ENCODE assay signal across 1 cellular context in the genomic region with DNA sequence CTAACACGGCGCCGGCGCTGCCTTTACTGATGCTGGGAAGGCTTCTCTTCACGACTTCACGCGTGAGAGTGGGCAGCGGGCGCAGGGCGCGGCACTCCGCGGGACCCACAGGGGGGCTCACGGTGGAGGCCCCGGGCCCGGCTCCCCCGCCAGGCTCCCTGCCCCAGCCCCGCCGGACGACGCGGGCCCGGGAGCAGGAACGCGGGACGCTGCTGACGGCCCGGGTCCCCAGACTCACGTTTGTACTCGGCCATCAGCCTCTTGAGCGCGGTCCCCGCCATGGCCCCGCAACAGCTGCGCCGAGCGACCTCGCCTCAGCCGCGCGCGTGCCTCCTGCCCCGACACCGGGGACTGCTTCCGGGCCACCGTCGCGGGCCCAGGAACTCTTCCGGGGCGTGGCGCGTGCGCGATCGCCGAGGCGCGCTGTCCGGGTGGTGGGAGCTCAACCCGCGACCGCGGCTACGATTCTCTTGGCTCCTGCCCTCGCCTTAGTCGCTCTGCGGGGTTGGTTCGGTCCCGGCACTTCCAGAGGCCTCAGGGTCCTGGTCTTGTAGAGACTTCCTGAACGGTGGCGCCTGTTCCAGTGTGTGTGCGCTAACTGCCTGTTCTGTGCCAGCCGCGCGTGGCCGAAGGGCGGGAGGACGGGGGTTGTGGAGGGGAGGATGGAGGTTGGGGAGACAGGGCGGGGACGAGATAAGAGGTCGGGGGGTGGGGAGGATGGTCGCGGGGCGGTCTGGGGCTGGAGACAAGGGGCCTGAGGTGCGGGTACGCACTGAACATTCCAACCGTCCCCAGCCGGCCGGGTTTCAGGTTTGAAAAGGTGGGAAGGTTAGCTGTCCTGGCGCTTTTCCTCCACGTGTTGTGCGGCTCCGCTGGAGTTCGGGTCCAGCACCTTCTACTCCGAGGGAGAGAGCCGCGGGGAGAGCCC.
A peak's percentile ranks its signal among the peaks of the same experiment; 100 is the strongest.
TF ChIP-seq lines count a peak whose summit lies in the region.

A gene with protein sequence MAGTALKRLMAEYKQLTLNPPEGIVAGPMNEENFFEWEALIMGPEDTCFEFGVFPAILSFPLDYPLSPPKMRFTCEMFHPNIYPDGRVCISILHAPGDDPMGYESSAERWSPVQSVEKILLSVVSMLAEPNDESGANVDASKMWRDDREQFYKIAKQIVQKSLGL (minus strand): TSS at position 353 of the 928 bp plus-strand sequence. CDS start 72 bp downstream, at position 281.

TF ChIP-seq in K562, 482 proteins besides CTCF, POLR2A, EP300 and RAD21 (continued from another document and continues in another):
- TF ChIP-seq, protein P1, sequence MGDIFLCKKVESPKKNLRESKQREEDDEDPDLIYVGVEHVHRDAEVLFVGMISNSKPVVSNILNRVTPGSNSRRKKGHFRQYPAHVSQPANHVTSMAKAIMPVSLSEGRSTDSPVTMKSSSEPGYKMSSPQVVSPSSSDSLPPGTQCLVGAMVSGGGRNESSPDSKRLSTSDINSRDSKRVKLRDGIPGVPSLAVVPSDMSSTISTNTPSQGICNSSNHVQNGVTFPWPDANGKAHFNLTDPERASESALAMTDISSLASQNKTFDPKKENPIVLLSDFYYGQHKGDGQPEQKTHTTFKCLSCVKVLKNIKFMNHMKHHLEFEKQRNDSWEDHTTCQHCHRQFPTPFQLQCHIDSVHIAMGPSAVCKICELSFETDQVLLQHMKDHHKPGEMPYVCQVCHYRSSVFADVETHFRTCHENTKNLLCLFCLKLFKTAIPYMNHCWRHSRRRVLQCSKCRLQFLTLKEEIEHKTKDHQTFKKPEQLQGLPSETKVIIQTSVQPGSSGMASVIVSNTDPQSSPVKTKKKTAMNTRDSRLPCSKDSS (IDR thresholded peaks at IDR 0.05; ENCODE audit: low read depth, partially characterized antibody), result no peak
- TF ChIP-seq FOXJ3 (CRISPR knock-in tag; IDR thresholded peaks at IDR 0.05), result no peak
- peak; percentile 35; the same call in 1 of the 2 replicates for TF ChIP-seq CEBPG (CRISPR knock-in tag; IDR thresholded peaks at IDR 0.05)
- TF ChIP-seq CEBPG (tag; conservative IDR thresholded peaks at IDR 0.05 in 1 of 2, IDR thresholded peaks at IDR 0.05 in 1 of 2), result no peak
- peak; percentile 82 for TF ChIP-seq POLR2AphosphoS5 (IDR thresholded peaks at IDR 0.05; ENCODE audit: control insufficient read depth, insufficient read depth, low read depth, low read length)
- TF ChIP-seq SAFB (IDR thresholded peaks at IDR 0.05; ENCODE audit: borderline replicate concordance, low read depth, low read length), result peak; percentile 59; the same call in 1 of the 2 replicates
- no peak for TF ChIP-seq NCOA2 (IDR thresholded peaks at IDR 0.05; ENCODE audit: partially characterized antibody in 2 of 2)
- peak; percentile 32; the same call in 1 of the 2 replicates for TF ChIP-seq RNF2 (IDR thresholded peaks at IDR 0.05)
- no peak for TF ChIP-seq CGGBP1 (CRISPR knock-in tag; IDR thresholded peaks at IDR 0.05)
- TF ChIP-seq U2AF2 (optimal IDR thresholded peaks at IDR 0.05; ENCODE audit: low read depth, low read length), result no peak
- TF ChIP-seq FOXK2 (conservative IDR thresholded peaks at IDR 0.05 in 1 of 2, IDR thresholded peaks at IDR 0.05 in 1 of 2; ENCODE audit: low read depth in 2 of 2), result peak in 1 of 2 experiments; percentile 28; a peak in 1 of 4 replicates
- TF ChIP-seq HNRNPUL1 (IDR thresholded peaks at IDR 0.05; ENCODE audit: low read length), result no peak
- no peak for TF ChIP-seq SETDB1 (IDR thresholded peaks at IDR 0.05; ENCODE audit: low read length)
- peak; percentile 89 for TF ChIP-seq ZBTB9 (CRISPR knock-in tag; IDR thresholded peaks at IDR 0.05)
- no peak for TF ChIP-seq E4F1 (CRISPR knock-in tag; IDR thresholded peaks at IDR 0.05; ENCODE audit: borderline replicate concordance)
- TF ChIP-seq RBM17 (IDR thresholded peaks at IDR 0.05; ENCODE audit: borderline replicate concordance, low read depth, low read length), result no peak
- no peak for TF ChIP-seq ZNF561 (CRISPR knock-in tag; conservative IDR thresholded peaks at IDR 0.05)
- no peak for TF ChIP-seq MECOM (CRISPR knock-in tag; IDR thresholded peaks at IDR 0.05)
- no peak for TF ChIP-seq KLF16 (IDR thresholded peaks at IDR 0.05)
- no peak for TF ChIP-seq FOXK1 (CRISPR knock-in tag; IDR thresholded peaks at IDR 0.05; ENCODE audit: borderline replicate concordance)
- TF ChIP-seq FOSL1 (tag; conservative IDR thresholded peaks at IDR 0.05), result peak; percentile 35; the same call in 1 of the 2 replicates
- no peak for TF ChIP-seq ARNT (IDR thresholded peaks at IDR 0.05)
- no peak for TF ChIP-seq ZNF212 (CRISPR knock-in tag; IDR thresholded peaks at IDR 0.05)
- no peak for TF ChIP-seq JUND (IDR thresholded peaks at IDR 0.05; ENCODE audit: borderline replicate concordance, low read depth, low read length)
- TF ChIP-seq JUND (tag; IDR thresholded peaks at IDR 0.05; ENCODE audit: borderline replicate concordance, low read depth, low read length), result no peak; the same call in 2 of the 3 replicates
- TF ChIP-seq PPARD (CRISPR knock-in tag; IDR thresholded peaks at IDR 0.05), result no peak
- TF ChIP-seq STAG1 (CRISPR knock-in tag; IDR thresholded peaks at IDR 0.05; ENCODE audit: borderline replicate concordance), result no peak; the same call in 1 of the 2 replicates
- TF ChIP-seq GTF2F1 (IDR thresholded peaks at IDR 0.05; ENCODE audit: low read depth, low read length), result peak; percentile 57; the same call in 1 of the 2 replicates
- peak; percentile 92 for TF ChIP-seq FOXP1 (CRISPR knock-in tag; IDR thresholded peaks at IDR 0.05)
- no peak for TF ChIP-seq ZFP1 (CRISPR knock-in tag; IDR thresholded peaks at IDR 0.05)
- TF ChIP-seq NFYB (IDR thresholded peaks at IDR 0.05; ENCODE audit: extremely low read depth, insufficient read length), result no peak
- no peak for TF ChIP-seq HNRNPLL (IDR thresholded peaks at IDR 0.05; ENCODE audit: low read depth, low read length, poor library complexity, severe bottlenecking)
- peak; percentile 96 to 99 for TF ChIP-seq E2F6 (IDR thresholded peaks at IDR 0.05; ENCODE audit: borderline replicate concordance in 1 of 2, extremely low read depth in 1 of 2, insufficient read depth in 1 of 2, insufficient read length in 1 of 2, low read depth in 1 of 2, low read length in 1 of 2, poor library complexity in 1 of 2, severe bottlenecking in 1 of 2)
- TF ChIP-seq, protein P2, sequence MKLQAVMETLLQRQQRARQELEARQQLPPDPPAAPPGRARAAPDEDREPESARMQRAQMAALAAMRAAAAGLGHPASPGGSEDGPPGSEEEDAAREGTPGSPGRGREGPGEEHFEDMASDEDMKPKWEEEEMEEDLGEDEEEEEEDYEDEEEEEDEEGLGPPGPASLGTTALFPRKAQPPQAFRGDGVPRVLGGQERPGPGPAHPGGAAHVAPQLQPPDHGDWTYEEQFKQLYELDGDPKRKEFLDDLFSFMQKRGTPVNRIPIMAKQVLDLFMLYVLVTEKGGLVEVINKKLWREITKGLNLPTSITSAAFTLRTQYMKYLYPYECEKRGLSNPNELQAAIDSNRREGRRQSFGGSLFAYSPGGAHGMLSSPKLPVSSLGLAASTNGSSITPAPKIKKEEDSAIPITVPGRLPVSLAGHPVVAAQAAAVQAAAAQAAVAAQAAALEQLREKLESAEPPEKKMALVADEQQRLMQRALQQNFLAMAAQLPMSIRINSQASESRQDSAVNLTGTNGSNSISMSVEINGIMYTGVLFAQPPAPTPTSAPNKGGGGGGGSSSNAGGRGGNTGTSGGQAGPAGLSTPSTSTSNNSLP (IDR thresholded peaks at IDR 0.05; ENCODE audit: borderline replicate concordance, low read depth, low read length), result no peak
- no peak for TF ChIP-seq ZMIZ1 (IDR thresholded peaks at IDR 0.05; ENCODE audit: low read depth in 2 of 2, low read length in 2 of 2)
- no peak for TF ChIP-seq BRF2 (IDR thresholded peaks at IDR 0.05; ENCODE audit: borderline replicate concordance, insufficient read depth, insufficient read length)
- no peak for TF ChIP-seq ZNF75A (CRISPR knock-in tag; IDR thresholded peaks at IDR 0.05)
- TF ChIP-seq, protein P3, sequence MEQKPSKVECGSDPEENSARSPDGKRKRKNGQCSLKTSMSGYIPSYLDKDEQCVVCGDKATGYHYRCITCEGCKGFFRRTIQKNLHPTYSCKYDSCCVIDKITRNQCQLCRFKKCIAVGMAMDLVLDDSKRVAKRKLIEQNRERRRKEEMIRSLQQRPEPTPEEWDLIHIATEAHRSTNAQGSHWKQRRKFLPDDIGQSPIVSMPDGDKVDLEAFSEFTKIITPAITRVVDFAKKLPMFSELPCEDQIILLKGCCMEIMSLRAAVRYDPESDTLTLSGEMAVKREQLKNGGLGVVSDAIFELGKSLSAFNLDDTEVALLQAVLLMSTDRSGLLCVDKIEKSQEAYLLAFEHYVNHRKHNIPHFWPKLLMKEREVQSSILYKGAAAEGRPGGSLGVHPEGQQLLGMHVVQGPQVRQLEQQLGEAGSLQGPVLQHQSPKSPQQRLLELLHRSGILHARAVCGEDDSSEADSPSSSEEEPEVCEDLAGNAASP (IDR thresholded peaks at IDR 0.05), result no peak
- no peak for TF ChIP-seq FOXJ2 (tag; IDR thresholded peaks at IDR 0.05)
- TF ChIP-seq, protein P4, sequence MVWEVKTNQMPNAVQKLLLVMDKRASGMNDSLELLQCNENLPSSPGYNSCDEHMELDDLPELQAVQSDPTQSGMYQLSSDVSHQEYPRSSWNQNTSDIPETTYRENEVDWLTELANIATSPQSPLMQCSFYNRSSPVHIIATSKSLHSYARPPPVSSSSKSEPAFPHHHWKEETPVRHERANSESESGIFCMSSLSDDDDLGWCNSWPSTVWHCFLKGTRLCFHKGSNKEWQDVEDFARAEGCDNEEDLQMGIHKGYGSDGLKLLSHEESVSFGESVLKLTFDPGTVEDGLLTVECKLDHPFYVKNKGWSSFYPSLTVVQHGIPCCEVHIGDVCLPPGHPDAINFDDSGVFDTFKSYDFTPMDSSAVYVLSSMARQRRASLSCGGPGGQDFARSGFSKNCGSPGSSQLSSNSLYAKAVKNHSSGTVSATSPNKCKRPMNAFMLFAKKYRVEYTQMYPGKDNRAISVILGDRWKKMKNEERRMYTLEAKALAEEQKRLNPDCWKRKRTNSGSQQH (CRISPR knock-in tag; IDR thresholded peaks at IDR 0.05), result 0 out of 2 replicates have a peak, but pooled peaks have one; percentile 15
- TF ChIP-seq NR4A1 (CRISPR knock-in tag; IDR thresholded peaks at IDR 0.05), result peak; percentile 29; the same call in 1 of the 2 replicates
- TF ChIP-seq NR4A1 (tag; IDR thresholded peaks at IDR 0.05), result peak; percentile 52; the same call in 1 of the 2 replicates
